Comparison of ENCODE assay signal across 1 cellular context in the genomic region with DNA sequence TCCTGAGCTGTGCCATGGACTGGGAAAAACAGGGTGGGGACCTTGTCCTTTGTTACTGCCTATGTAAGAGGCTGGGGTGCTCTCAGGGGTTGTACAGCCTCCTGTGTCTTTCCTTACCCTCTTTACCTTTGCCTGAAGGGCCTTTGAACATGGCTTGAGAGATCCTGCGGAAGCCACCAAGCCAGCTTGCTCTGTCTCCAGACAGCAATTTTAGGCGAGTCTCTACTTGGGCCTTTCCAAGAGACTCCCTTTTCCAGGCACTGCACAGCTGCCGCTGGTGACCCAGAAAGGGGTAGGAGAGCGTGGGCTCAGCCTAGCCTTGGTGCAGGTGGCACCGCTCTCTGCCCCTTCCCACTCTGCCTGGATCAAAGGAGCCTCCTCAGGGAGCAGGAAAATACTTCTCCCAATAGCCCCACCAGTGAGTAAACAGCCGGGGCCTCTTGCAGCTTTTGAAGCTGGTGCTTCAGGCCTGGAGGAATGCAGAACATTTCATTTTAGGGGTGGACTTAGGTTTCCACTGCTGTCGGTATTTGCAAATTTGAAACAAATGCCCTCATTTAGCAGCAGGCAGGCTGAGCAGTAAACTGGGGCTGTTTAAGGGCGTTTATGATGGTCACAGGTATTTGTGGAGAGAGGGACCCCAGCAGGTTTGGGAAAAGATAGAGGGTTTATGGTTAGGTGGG.
A peak's percentile ranks its signal among the peaks of the same experiment; 100 is the strongest.
TF ChIP-seq lines count a peak whose summit lies in the region.

No MANE protein-coding gene starts in this region.

TF ChIP-seq in H1, 55 proteins besides CTCF, POLR2A, EP300 and RAD21:
- TF ChIP-seq FOSL1 (IDR thresholded peaks at IDR 0.05; ENCODE audit: insufficient read depth, low read depth, low read length): no peak
- TF ChIP-seq RBBP5 (IDR thresholded peaks at IDR 0.05; ENCODE audit: borderline replicate concordance, low read depth, low read length): 0 out of 2 replicates have a peak, but pooled peaks have one; percentile 19
- TF ChIP-seq GTF2F1 (IDR thresholded peaks at IDR 0.05; ENCODE audit: borderline replicate concordance, low read depth, low read length): no peak
- 0 out of 2 replicates have a peak, but pooled peaks have one; percentile 10 for TF ChIP-seq SP1 (IDR thresholded peaks at IDR 0.05; ENCODE audit: low read depth, low read length)
- TF ChIP-seq KDM4A (IDR thresholded peaks at IDR 0.05; ENCODE audit: low read depth, low read length, severe bottlenecking): peak; percentile 21
- peak; percentile 50; the same call in 1 of the 2 replicates for TF ChIP-seq TEAD4 (IDR thresholded peaks at IDR 0.05; ENCODE audit: low read depth, low read length)
